ENCODE assay signal across 8 cellular contexts in genomic region chr16:8850279-8850885, GRCh38. TPM values are rescaled to one million over a fixed set of nuclear protein-coding genes. Genes with fewer than 3 reads are reported as not detected.
A peak's percentile ranks its signal among the peaks of the same experiment; 100 is the strongest.
DNase-seq lines count a peak whose midpoint lies in the region; ATAC-seq and TF ChIP-seq lines count a peak whose summit lies in the region.

No MANE protein-coding gene starts in this region.

- H3K36me3 ChIP-seq in colonic mucosa: peaks cover 4% of the 10 kb centered on the region

- peak overlapping the region; percentile 66 for H3K27ac Mint-ChIP-seq in natural killer cell treated with Interleukin-12 subunit alpha and Interleukin-12 subunit beta and Interleukin-15 and Interleukin-18, amount 100 ng/mL, for 72 hours

- H3K4me1 Mint-ChIP-seq in natural killer cell treated with Interleukin-12 subunit alpha and Interleukin-12 subunit beta and Interleukin-15 and Interleukin-18, amount 100 ng/mL, for 72 hours (ENCODE audit: low read depth in 2 of 2): peaks cover 6 to 26% of the 10 kb centered on the region in 2 donors

- no peak overlapping the region for H3K27ac ChIP-seq in colonic mucosa

- no peaks in the 10 kb centered on the region for H3K9me3 Mint-ChIP-seq in natural killer cell treated with Interleukin-12 subunit alpha and Interleukin-12 subunit beta and Interleukin-15 and Interleukin-18, amount 100 ng/mL, for 72 hours

- TF ChIP-seq CTCF in colonic mucosa (IDR thresholded peaks at IDR 0.05): no peak

- H3K36me3 Mint-ChIP-seq in natural killer cell treated with Interleukin-12 subunit alpha and Interleukin-12 subunit beta and Interleukin-15 and Interleukin-18, amount 100 ng/mL, for 72 hours: peaks cover 4% of the 10 kb centered on the region

- H3K4me3 ChIP-seq in colonic mucosa: no peak overlapping the region

- ATAC-seq in natural killer cell treated with Interleukin-12 subunit alpha and Interleukin-12 subunit beta and Interleukin-15 and Interleukin-18, amount 100 ng/mL, for 72 hours: peak in 1 of 2 donors; percentile 63

- no peak overlapping the region for H3K9ac ChIP-seq in colonic mucosa (ENCODE audit: low read depth in 2 of 2, low read length in 2 of 2)

- DNase-seq in EH (ENCODE audit: low read depth): peak; percentile 81
- DNase-seq in NOMO-1 treated with dmso at 0.1 percent for 144 hours (lab: John Stamatoyannopoulos, UW; ENCODE audit: unreplicated experiment): peak; percentile 81
- peak; percentile 22 for DNase-seq in colonic mucosa
- DNase-seq in natural killer cell treated with Interleukin-12 subunit alpha and Interleukin-12 subunit beta and Interleukin-15 and Interleukin-18, amount 100 ng/mL, for 72 hours (ENCODE audit: low spot score): no peak
- no peak for DNase-seq in hippocampal formation (lab: John Stamatoyannopoulos, UW)
- DNase-seq in stimulated activated CD4-positive, alpha-beta T cell treated with anti-CD3 and anti-CD28 coated beads, Interleukin-4, amount 100 ng/mL, for 1 hour: no peak
- no peak for DNase-seq in NCI-H2227 treated with DMSO at 0.1 percent for 48 hours (lab: John Stamatoyannopoulos, UW)
- no peak for DNase-seq in NCI-H146 treated with DMSO at 0.1 percent for 48 hours (lab: John Stamatoyannopoulos, UW; ENCODE audit: unreplicated experiment)

- no peaks in the 10 kb centered on the region for H3K27me3 ChIP-seq in colonic mucosa

- no peaks in the 10 kb centered on the region for H3K9me3 ChIP-seq in colonic mucosa

- intact Hi-C loops in colonic mucosa (cut with DNase I): loop anchor here (10.0 kb wide), 1 partner anchor 46 kb away; no protein-coding TSS in a partner anchor

- H3K27me3 Mint-ChIP-seq in natural killer cell treated with Interleukin-12 subunit alpha and Interleukin-12 subunit beta and Interleukin-15 and Interleukin-18, amount 100 ng/mL, for 72 hours: no peaks in the 10 kb centered on the region

- H3K4me3 Mint-ChIP-seq in natural killer cell treated with Interleukin-12 subunit alpha and Interleukin-12 subunit beta and Interleukin-15 and Interleukin-18, amount 100 ng/mL, for 72 hours: peak overlapping the region; percentile 22

- no peaks in the 10 kb centered on the region for H3K4me1 ChIP-seq in colonic mucosa

RNA-seq across cellular contexts. Expression of gene CARHSP1, which starts 18.4 kb away (rescaled TPM):
- total RNA-seq in colonic mucosa: 10 to 100 TPM; 75.7 to 77.9 TPM
- total RNA-seq in natural killer cell treated with Interleukin-12 subunit alpha and Interleukin-12 subunit beta and Interleukin-15 and Interleukin-18, amount 100 ng/mL, for 72 hours: 10 to 100 TPM; 66.5 to 70.7 TPM

RNA-seq across cellular contexts. Expression of gene LITAFD, which starts 31.8 kb away (rescaled TPM):
- total RNA-seq in colonic mucosa: not detected
- not detected for total RNA-seq in natural killer cell treated with Interleukin-12 subunit alpha and Interleukin-12 subunit beta and Interleukin-15 and Interleukin-18, amount 100 ng/mL, for 72 hours

RNA-seq across cellular contexts. Expression of gene PMM2, which starts 52.7 kb away (rescaled TPM):
- total RNA-seq in colonic mucosa: 10 to 100 TPM; 60.7 to 88.1 TPM
- total RNA-seq in natural killer cell treated with Interleukin-12 subunit alpha and Interleukin-12 subunit beta and Interleukin-15 and Interleukin-18, amount 100 ng/mL, for 72 hours: 100 to 1,000 TPM in 1 of 2 donors, 10 to 100 TPM in 1; 61.6 to 105 TPM

RNA-seq across cellular contexts. Expression of gene TMEM186, which starts 52.9 kb away (rescaled TPM):
- total RNA-seq in colonic mucosa: 10 to 100 TPM; 11.9 to 20.3 TPM
- 10 to 100 TPM; 11.8 to 12.1 TPM for total RNA-seq in natural killer cell treated with Interleukin-12 subunit alpha and Interleukin-12 subunit beta and Interleukin-15 and Interleukin-18, amount 100 ng/mL, for 72 hours

Comparison
In these comparisons a context has a peak if more than half of its experiments do, and no peak if none do; other contexts are left out.
1. DNase-seq: peak in EH (single experiment), NOMO-1 treated with dmso at 0.1 percent for 144 hours (single experiment) and colonic mucosa (single experiment); none in natural killer cell treated with Interleukin-12 subunit alpha and Interleukin-12 subunit beta and Interleukin-15 and Interleukin-18, amount 100 ng/mL, for 72 hours (single experiment), hippocampal formation (0 of 2), stimulated activated CD4-positive, alpha-beta T cell treated with anti-CD3 and anti-CD28 coated beads, Interleukin-4, amount 100 ng/mL, for 1 hour (single experiment), NCI-H2227 treated with DMSO at 0.1 percent for 48 hours (single experiment) and NCI-H146 treated with DMSO at 0.1 percent for 48 hours (single experiment).